Comparison of ENCODE assay signal across 20 cellular contexts in the genomic region with DNA sequence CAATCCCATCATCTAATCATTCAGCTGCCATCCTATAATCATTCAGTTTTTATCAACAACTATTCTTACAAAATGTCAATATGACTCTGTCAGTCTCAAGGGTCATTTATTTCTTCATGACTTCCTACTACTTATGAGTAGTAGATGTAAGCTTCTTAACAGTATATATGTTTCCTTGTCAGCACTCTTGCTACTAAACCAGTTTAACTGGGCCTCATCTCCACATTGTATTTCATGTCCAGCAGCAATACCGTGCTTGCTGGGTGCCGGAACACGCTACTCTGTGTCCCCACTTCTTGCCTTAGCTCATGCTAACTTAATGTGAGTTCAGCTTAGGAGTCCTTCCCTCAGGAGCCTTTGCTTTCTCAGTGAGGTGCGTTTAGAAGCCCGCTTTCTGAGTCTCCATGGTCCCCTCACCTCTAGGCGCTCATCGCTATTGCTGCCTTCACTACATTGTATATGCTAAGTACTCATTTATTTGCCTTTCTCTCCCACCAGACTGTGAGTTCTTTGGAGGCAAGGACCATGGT. TPM values are rescaled to one million over a fixed set of nuclear protein-coding genes. Genes with fewer than 3 reads are reported as not detected.
DNase-seq lines count a peak whose midpoint lies in the region; ATAC-seq and TF ChIP-seq lines count a peak whose summit lies in the region.
"Had no signal": no experiment of that assay in that cellular context is flagged by ENCODE, and none has a peak within 500 bp of the region (broad histone marks: within the 10 kb centered on the region; RNA-seq: fewer than 3 reads in every experiment).

No MANE protein-coding gene starts in this region.

- H3K27ac Mint-ChIP-seq in activated CD8-positive, alpha-beta T cell treated with anti-CD3 and anti-CD28 coated beads for 36 hours = peak overlapping the region; percentile 65
- no peak overlapping the region for H3K27ac Mint-ChIP-seq in glutamatergic neuron (ENCODE audit: unreplicated experiment)
- H3K27ac Mint-ChIP-seq: neural progenitor cell had no signal

- H3K4me2 ChIP-seq in SK-N-SH = no peak overlapping the region
- no peak overlapping the region for H3K4me2 ChIP-seq in GM23248 (ENCODE audit: unreplicated experiment)
- no peak overlapping the region for H3K4me2 ChIP-seq in OCI-LY7 (ENCODE audit: low read length)
- H3K4me2 ChIP-seq: neural progenitor cell had no signal

- POLR2A ChIA-PET in SK-N-SH (lab: Yijun Ruan, JAX) = no interaction called here
- POLR2A ChIA-PET in activated CD8-positive, alpha-beta T cell treated with anti-CD3 and anti-CD28 coated beads for 36 hours (lab: Charles Lee) = interaction anchor here (1.2 to 1.5 kb wide), 3 partner anchors 9 to 151 kb away, joined by 3 to 4 read pairs (median 3); no protein-coding TSS in a partner anchor
- POLR2A ChIA-PET in OCI-LY7 (lab: Charles Lee) = no interaction called here

- H3K9me3 ChIP-seq in SK-N-SH = no peaks in the 10 kb centered on the region
- no peaks in the 10 kb centered on the region for H3K9me3 ChIP-seq in GM23248 (ENCODE audit: low read depth)
- no peaks in the 10 kb centered on the region for H3K9me3 ChIP-seq in OCI-LY7 (ENCODE audit: low read length)
- H3K9me3 ChIP-seq: SJSA1, thyroid gland had no signal

- no peak overlapping the region for H3K4me3 ChIP-seq in SK-N-SH (ENCODE audit: low read depth in 2 of 2, low read length in 1 of 2)
- no peak overlapping the region for H3K4me3 ChIP-seq in GM23248
- H3K4me3 ChIP-seq in OCI-LY7 (ENCODE audit: low read depth, low read length, poor library complexity, severe bottlenecking) = no peak overlapping the region
- H3K4me3 ChIP-seq: lung, neural progenitor cell, SJSA1, thyroid gland had no signal

- DNase-seq in SK-N-SH = no peak
- no peak for DNase-seq in GM23248
- no peak for DNase-seq in activated CD8-positive, alpha-beta T cell treated with anti-CD3 and anti-CD28 coated beads for 36 hours
- no peak for DNase-seq in glutamatergic neuron
- DNase-seq in OCI-LY7 (ENCODE audit: low spot score) = no peak
- DNase-seq in HuH-7 (ENCODE audit: low spot score) = no peak
- DNase-seq: CD4-positive, CD25-positive, alpha-beta regulatory T cell; cerebellar nuclear complex; DMS53; immature natural killer cell; NCI-H1694; NCI-H446; right cardiac atrium; stimulated activated CD4-positive, alpha-beta T cell treated with anti-CD3 and anti-CD28 coated beads, Interleukin-1b, Interleukin-23, amount 100 ng/mL, for 48 hours; thyroid gland had no signal

- H3K79me2 ChIP-seq in SK-N-SH (ENCODE audit: insufficient read depth) (peaks cover 96% of the 10 kb centered on the region), GM23248 (ENCODE audit: insufficient read depth) (peaks cover 98% of the 10 kb centered on the region), OCI-LY7 (ENCODE audit: insufficient read depth, low read depth, low read length) (no peaks in the 10 kb centered on the region)

- H4K20me1 ChIP-seq in SK-N-SH (ENCODE audit: insufficient read depth) (peaks cover 46% of the 10 kb centered on the region), GM23248 (ENCODE audit: insufficient read depth) (peaks cover 60% of the 10 kb centered on the region), OCI-LY7 (ENCODE audit: insufficient read depth, low read length) (no peaks in the 10 kb centered on the region)

- H3K4me1 ChIP-seq in SK-N-SH (ENCODE audit: control insufficient read depth in 1 of 2, insufficient read depth in 2 of 2, low read depth in 1 of 2, low read length in 1 of 2) (peaks cover 0 to 9% of the 10 kb centered on the region in 2 experiments; a peak in 2 of 4 replicates), GM23248 (ENCODE audit: insufficient read depth) (peaks cover 64% of the 10 kb centered on the region), OCI-LY7 (ENCODE audit: insufficient read depth, low read length, poor library complexity, severe bottlenecking) (no peaks in the 10 kb centered on the region)

- TF ChIP-seq RAD21 in SK-N-SH (IDR thresholded peaks at IDR 0.05; ENCODE audit: low read length) = no peak

- H3F3A ChIP-seq in SK-N-SH (replicated peaks; ENCODE audit: insufficient read depth) = peaks cover 43% of the 10 kb centered on the region
- peaks cover 95% of the 10 kb centered on the region for H3F3A ChIP-seq in GM23248 (ENCODE audit: insufficient read depth)

- CTCF ChIA-PET in SK-N-SH (lab: Yijun Ruan, JAX) = interaction anchor here (0.6 kb wide), 1 partner anchor 76 kb away, joined by 3 read pairs; no protein-coding TSS in a partner anchor
- CTCF ChIA-PET in activated CD8-positive, alpha-beta T cell treated with anti-CD3 and anti-CD28 coated beads for 36 hours (lab: Charles Lee) = no interaction called here
- CTCF ChIA-PET in OCI-LY7 (lab: Charles Lee; ENCODE audit: unreplicated experiment) = no interaction called here

- intact Hi-C loops in activated CD8-positive, alpha-beta T cell treated with anti-CD3 and anti-CD28 coated beads for 36 hours (cut with micrococcal nuclease) = loop anchor here (5.0 kb wide), 1 partner anchor 56 kb away; no protein-coding TSS in a partner anchor
- intact Hi-C loops in OCI-LY7 (cut with micrococcal nuclease; ENCODE audit: unreplicated experiment) = no loop called here

- no peak overlapping the region for H3K9ac ChIP-seq in SK-N-SH
- no peak overlapping the region for H3K9ac ChIP-seq in GM23248
- H3K9ac ChIP-seq: neural progenitor cell had no signal

- BruUV-seq in OCI-LY7 (replicated peaks; lab: Mats Ljungman, UMichigan) = no TSS peak

- H3K36me3 ChIP-seq in SK-N-SH (replicated peaks in 1 of 2; ENCODE audit: control insufficient read depth in 1 of 2, insufficient read depth in 2 of 2, low read length in 1 of 2) (peaks cover 5 to 36% of the 10 kb centered on the region in 2 experiments), GM23248 (ENCODE audit: low read depth) (peaks cover 69% of the 10 kb centered on the region), OCI-LY7 (ENCODE audit: insufficient read depth, low read length) (no peaks in the 10 kb centered on the region)
- H3K36me3 ChIP-seq: neural progenitor cell, thyroid gland had no signal

- in situ Hi-C loops in GM23248 (cut with MboI) = no loop called here

- TF ChIP-seq CTCF in SK-N-SH (IDR thresholded peaks at IDR 0.05) = no peak
- TF ChIP-seq CTCF in activated CD8-positive, alpha-beta T cell treated with anti-CD3 and anti-CD28 coated beads for 36 hours (IDR thresholded peaks at IDR 0.05) = no peak
- no peak for TF ChIP-seq CTCF in glutamatergic neuron (IDR thresholded peaks at IDR 0.05; ENCODE audit: partially characterized antibody, unreplicated experiment)
- TF ChIP-seq CTCF in OCI-LY7 (conservative IDR thresholded peaks at IDR 0.05; ENCODE audit: low read length) = no peak

- no peaks in the 10 kb centered on the region for H3K9me3 Mint-ChIP-seq in activated CD8-positive, alpha-beta T cell treated with anti-CD3 and anti-CD28 coated beads for 36 hours
- peaks cover 2% of the 10 kb centered on the region for H3K9me3 Mint-ChIP-seq in glutamatergic neuron (ENCODE audit: unreplicated experiment)
- H3K9me3 Mint-ChIP-seq: immature natural killer cell, neural progenitor cell had no signal

- WGBS in SK-N-SH (ENCODE audit: low lambda C conversion rate) = 97% methylated on average over 7 of the region's 7 CpGs
- 88 to 96% methylated on average over 7 of the region's 7 CpGs for WGBS in GM23248 (ENCODE audit: low coverage in 1 of 2, low lambda C conversion rate in 2 of 2, missing lambda C conversion rate in 2 of 2), 2 experiments

- no peaks in the 10 kb centered on the region for H3K9me2 ChIP-seq in SK-N-SH
- no peaks in the 10 kb centered on the region for H3K9me2 ChIP-seq in GM23248 (ENCODE audit: insufficient read depth)
- H3K9me2 ChIP-seq in OCI-LY7 (ENCODE audit: insufficient read depth, low read length) = no peaks in the 10 kb centered on the region

- peak; percentile 27; the same call in 1 of the 3 replicates for ATAC-seq in SK-N-SH treated with all-trans-retinoic acid at 6 μM for 48 hours
- no peak for ATAC-seq in activated CD8-positive, alpha-beta T cell treated with anti-CD3 and anti-CD28 coated beads for 36 hours
- no peak for ATAC-seq in HG03139 (IDR thresholded peaks at IDR 0.05; ENCODE audit: unreplicated experiment)

- TF ChIP-seq EP300 in SK-N-SH (IDR thresholded peaks at IDR 0.05; ENCODE audit: borderline replicate concordance in 1 of 2, low read depth in 1 of 2, low read length in 1 of 2) = no peak

- peaks cover 8% of the 10 kb centered on the region for H3K36me3 Mint-ChIP-seq in activated CD8-positive, alpha-beta T cell treated with anti-CD3 and anti-CD28 coated beads for 36 hours (ENCODE audit: low read depth)
- H3K36me3 Mint-ChIP-seq in glutamatergic neuron (ENCODE audit: unreplicated experiment) = no peaks in the 10 kb centered on the region
- H3K36me3 Mint-ChIP-seq: immature natural killer cell, neural progenitor cell had no signal

- H2AFZ ChIP-seq in SK-N-SH (ENCODE audit: low read depth) = no peak overlapping the region; the same call in 1 of the 2 replicates
- H2AFZ ChIP-seq in GM23248 = no peak overlapping the region
- no peak overlapping the region for H2AFZ ChIP-seq in OCI-LY7 (ENCODE audit: low read length)
- H2AFZ ChIP-seq: neural progenitor cell had no signal

- H3K27ac ChIP-seq in SK-N-SH (ENCODE audit: low read depth in 2 of 2, low read length in 1 of 2) = 0 out of 4 replicates have a peak overlapping the region, but pooled peaks of 1 of the 2 experiments have one; percentile 4
- peak overlapping the region; percentile 15; the same call in 1 of the 2 replicates for H3K27ac ChIP-seq in GM23248
- H3K27ac ChIP-seq in OCI-LY7 (ENCODE audit: low read depth, low read length, poor library complexity, severe bottlenecking) = no peak overlapping the region
- H3K27ac ChIP-seq: SJSA1, thyroid gland had no signal

- H3K27me3 Mint-ChIP-seq in activated CD8-positive, alpha-beta T cell treated with anti-CD3 and anti-CD28 coated beads for 36 hours = no peaks in the 10 kb centered on the region
- H3K27me3 Mint-ChIP-seq in glutamatergic neuron (ENCODE audit: unreplicated experiment) = peaks cover 5% of the 10 kb centered on the region
- H3K27me3 Mint-ChIP-seq: CD4-positive, CD25-positive, alpha-beta regulatory T cell had no signal

- no peak overlapping the region for H3K4me3 Mint-ChIP-seq in activated CD8-positive, alpha-beta T cell treated with anti-CD3 and anti-CD28 coated beads for 36 hours
- H3K4me3 Mint-ChIP-seq in glutamatergic neuron (ENCODE audit: unreplicated experiment) = peak overlapping the region; percentile 43
- H3K4me3 Mint-ChIP-seq: CD4-positive, CD25-positive, alpha-beta regulatory T cell; immature natural killer cell; neural progenitor cell had no signal

- H3K27me3 ChIP-seq in SK-N-SH (ENCODE audit: insufficient read depth) = no peaks in the 10 kb centered on the region
- H3K27me3 ChIP-seq in GM23248 (replicated peaks; ENCODE audit: insufficient read depth) = no peaks in the 10 kb centered on the region
- H3K27me3 ChIP-seq: neural progenitor cell, SJSA1, thyroid gland had no signal

- peaks cover 22% of the 10 kb centered on the region for H3K4me1 Mint-ChIP-seq in activated CD8-positive, alpha-beta T cell treated with anti-CD3 and anti-CD28 coated beads for 36 hours (ENCODE audit: low read depth)
- H3K4me1 Mint-ChIP-seq in glutamatergic neuron (ENCODE audit: low read depth, unreplicated experiment) = peaks cover 29% of the 10 kb centered on the region

RNA-seq across cellular contexts. Expression of a gene that starts 32.9 kb away (rescaled TPM):
- polyA plus RNA-seq in SK-N-SH (2012; rRNA removed) (18.4 and 27.4 TPM in 2 replicates), GM23248 (2016; fragmentation: Nextera tagmentation; extraction: Ambion mirVana) (147 and 159 TPM in 2 replicates)
- 22.3 and 24.9 TPM in 2 replicates for polyA plus RNA-seq in SK-N-SH (2012; cell fraction: cytosol; rRNA removed)
- polyA plus RNA-seq in SK-N-SH (2012; cell fraction: nucleus; rRNA removed) = 25.1 and 49.5 TPM in 2 replicates
- total RNA-seq in GM23248 (2014; rRNA removed; shearing (Covaris generic)) = 228 and 243 TPM in 2 replicates
- 10 to 100 TPM; 39.7 to 46.3 TPM for total RNA-seq in activated CD8-positive, alpha-beta T cell treated with anti-CD3 and anti-CD28 coated beads for 36 hours
- total RNA-seq in glutamatergic neuron (ENCODE audit: unreplicated experiment) (97.0 TPM), OCI-LY7 (2022) (4.7 and 6.7 TPM in 2 replicates)
- total RNA-seq in OCI-LY7 (2014; rRNA removed; shearing (Covaris generic)) = 0.98 and 2.1 TPM in 2 replicates

Comparison
In these comparisons a context has a peak if more than half of its experiments do, and no peak if none do; other contexts are left out.
1. RNA of a gene that starts 32.9 kb away (total RNA-seq): 228 to 243 TPM in GM23248, 97.0 TPM in glutamatergic neuron (single experiment) and 39.7 to 46.3 TPM in activated CD8-positive, alpha-beta T cell treated with anti-CD3 and anti-CD28 coated beads for 36 hours; 0.98 to 6.7 TPM in OCI-LY7; every median in the first group is over 4 times any median in the second.